Comparison of ENCODE assay signal across 13 cellular contexts in genomic region chr1:37482796-37483744, GRCh38. TPM values are rescaled to one million over a fixed set of nuclear protein-coding genes. Genes with fewer than 3 reads are reported as not detected.
DNase-seq lines count a peak whose midpoint lies in the region; ATAC-seq, FAIRE-seq and TF ChIP-seq lines count a peak whose summit lies in the region.
"Had no signal": no experiment of that assay in that cellular context is flagged by ENCODE, and none has a peak within 500 bp of the region (broad histone marks: within the 10 kb centered on the region; RNA-seq: fewer than 3 reads in every experiment).

No MANE protein-coding gene starts in this region.

- 93% methylated on average over 29 of the region's 29 CpGs for WGBS in K562 (ENCODE audit: insufficient coverage, low coverage, missing lambda C conversion rate)

- H3K9ac ChIP-seq in K562 (ENCODE audit: insufficient read depth in 1 of 2, low read depth in 2 of 2, low read length in 2 of 2) = peak overlapping the region in 1 of 2 experiments; percentile 31; a peak in 1 of 4 replicates
- H3K9ac ChIP-seq in MM.1S (ENCODE audit: low read length) = no peak overlapping the region

- peak overlapping the region; percentile 90 for H3K4me3 Mint-ChIP-seq in Calu3 (ENCODE audit: low read depth, unreplicated experiment)

- H3K36me3 ChIP-seq in ACC112 (ENCODE audit: insufficient read depth, low read length) (peaks cover 21% of the 10 kb centered on the region; the same call in 1 of the 2 replicates), K562 (ENCODE audit: control insufficient read depth, insufficient read depth, low read length) (peaks cover 68% of the 10 kb centered on the region), neutrophil (peaks cover 62% of the 10 kb centered on the region), MM.1S (replicated peaks; ENCODE audit: insufficient read depth, low read length) (peaks cover 16% of the 10 kb centered on the region)

- no peak for FAIRE-seq in K562 (lab: Jason Lieb, UNC)
- FAIRE-seq: colon, small intestine had no signal

- peaks cover 53% of the 10 kb centered on the region for H3F3A ChIP-seq in MM.1S (ENCODE audit: insufficient read depth, low read length)

- in situ Hi-C loops in K562 (cut with MboI) = no loop called here

- H3K4me2 ChIP-seq in K562 (ENCODE audit: insufficient read depth, low read length) (no peak overlapping the region), MM.1S (ENCODE audit: low read depth, low read length) (no peak overlapping the region)

- H4K20me1 ChIP-seq in K562 (replicated peaks; ENCODE audit: control insufficient read depth, insufficient read depth, low read length) (peaks cover 16% of the 10 kb centered on the region), MM.1S (ENCODE audit: insufficient read depth, low read length) (peaks cover 21% of the 10 kb centered on the region; the same call in 1 of the 2 replicates)

- H3K27ac Mint-ChIP-seq in Calu3 (ENCODE audit: unreplicated experiment) = peak overlapping the region; percentile 100

- TF ChIP-seq EP300 in K562 (IDR thresholded peaks at IDR 0.05; ENCODE audit: low read length) = no peak

- no peak for TF ChIP-seq RAD21 in K562 (CRISPR knock-in tag; conservative IDR thresholded peaks at IDR 0.05 in 1 of 2, IDR thresholded peaks at IDR 0.05 in 1 of 2)

- ATAC-seq in K562 (no peak), GM21381 (IDR thresholded peaks at IDR 0.05; ENCODE audit: unreplicated experiment) (no peak)

- no peaks in the 10 kb centered on the region for H3K9me3 ChIP-seq in K562 (replicated peaks; ENCODE audit: control insufficient read depth, insufficient read depth, low read depth, low read length)
- no peaks in the 10 kb centered on the region for H3K9me3 ChIP-seq in neutrophil
- no peaks in the 10 kb centered on the region for H3K9me3 ChIP-seq in MM.1S (replicated peaks; ENCODE audit: insufficient read depth, low read length)

- TF ChIP-seq CTCF in Calu3 (IDR thresholded peaks at IDR 0.05; ENCODE audit: unreplicated experiment) = no peak
- no peak for TF ChIP-seq CTCF in K562 (IDR thresholded peaks at IDR 0.05 in 2 of 3, conservative IDR thresholded peaks at IDR 0.05 in 1 of 3; ENCODE audit: insufficient read depth in 2 of 3, low read depth in 1 of 3, low read length in 3 of 3)
- TF ChIP-seq CTCF in neutrophil (IDR thresholded peaks at IDR 0.05) = no peak
- TF ChIP-seq CTCF in MM.1S (IDR thresholded peaks at IDR 0.05; ENCODE audit: low read length) = no peak

- CTCF ChIA-PET in Calu3 (lab: Charles Lee) = interaction anchor here (0.6 kb wide), 1 partner anchor 20 kb away, joined by 4 read pairs; no protein-coding TSS in a partner anchor
- CTCF ChIA-PET in K562 (lab: Yijun Ruan, JAX; ENCODE audit: low intra/inter-chr PET ratio) = interaction anchor here (1.1 kb wide), 1 partner anchor 28 kb away, joined by 3 read pairs; no protein-coding TSS in a partner anchor

- peaks cover 50% of the 10 kb centered on the region for H3K4me1 Mint-ChIP-seq in Calu3 (ENCODE audit: low read depth, unreplicated experiment)

- peaks cover 52% of the 10 kb centered on the region for H3K4me1 ChIP-seq in ACC112 (ENCODE audit: control insufficient read depth, insufficient read depth, low read length, unreplicated experiment)
- H3K4me1 ChIP-seq in K562 (replicated peaks in 1 of 2; ENCODE audit: control insufficient read depth in 2 of 2, insufficient read depth in 2 of 2, low read length in 2 of 2) = peaks cover 23 to 41% of the 10 kb centered on the region in 2 experiments; a peak in 4 of 5 replicates
- H3K4me1 ChIP-seq in neutrophil (ENCODE audit: control insufficient read depth in 1 of 2, insufficient read depth in 1 of 2, low read depth in 1 of 2, low read length in 1 of 2) = peaks cover 58 to 61% of the 10 kb centered on the region in 2 experiments
- peaks cover 19% of the 10 kb centered on the region for H3K4me1 ChIP-seq in MM.1S (ENCODE audit: low read length)

- TF ChIP-seq POLR2A in K562 (conservative IDR thresholded peaks at IDR 0.05) = no peak

- H3K27ac ChIP-seq in ACC112 (ENCODE audit: low read depth, low read length) (peak overlapping the region; percentile 9; the same call in 1 of the 2 replicates), K562 (ENCODE audit: extremely low read depth, low read depth, low read length) (no peak overlapping the region), neutrophil (peak overlapping the region; percentile 84), MM.1S (ENCODE audit: low read length) (no peak overlapping the region)

- POLR2A ChIA-PET in K562 (lab: Yijun Ruan, JAX) = interaction anchor here (0.6 to 6.4 kb wide), 6 partner anchors 7 to 1731 kb away, joined by 3 to 118 read pairs (median 4); partner anchors contain the start of gene ZC3H12A

- H3K36me3 Mint-ChIP-seq in Calu3 (ENCODE audit: insufficient read depth, unreplicated experiment) = peaks cover 91% of the 10 kb centered on the region

- no peak overlapping the region for H3K4me3 ChIP-seq in ACC112 (ENCODE audit: low read depth, low read length)
- H3K4me3 ChIP-seq in K562 = no peak overlapping the region
- H3K4me3 ChIP-seq in neutrophil (ENCODE audit: low read depth in 1 of 2, low read length in 1 of 2) = no peak overlapping the region
- H3K4me3 ChIP-seq in MM.1S (ENCODE audit: low read length) = no peak overlapping the region

- peaks cover 4% of the 10 kb centered on the region for H3K9me1 ChIP-seq in K562 (ENCODE audit: control insufficient read depth, insufficient read depth, low read length)

- H3K79me2 ChIP-seq in ACC112 (ENCODE audit: control insufficient read depth, insufficient read depth, low read length, unreplicated experiment) (peaks cover 36% of the 10 kb centered on the region), K562 (ENCODE audit: control insufficient read depth, insufficient read depth, low read length) (peaks cover 22% of the 10 kb centered on the region), MM.1S (ENCODE audit: low read length) (peaks cover 40% of the 10 kb centered on the region)

- H2AFZ ChIP-seq in ACC112 (ENCODE audit: low read length, unreplicated experiment) (no peak overlapping the region), K562 (ENCODE audit: low read depth, low read length) (no peak overlapping the region), MM.1S (ENCODE audit: low read length) (no peak overlapping the region)

- intact Hi-C loops in Calu3 (cut with micrococcal nuclease; ENCODE audit: unreplicated experiment) = no loop called here
- intact Hi-C loops in K562 (cut with micrococcal nuclease) = no loop called here

- H3K9me2 ChIP-seq in MM.1S (replicated peaks; ENCODE audit: insufficient read depth, low read length) = no peaks in the 10 kb centered on the region

- DNase-seq in Calu3 (no peak), K562 (ENCODE audit: extremely low read depth in 1 of 4, low spot score in 3 of 4) (no peak), NCI-H2227 (lab: John Stamatoyannopoulos, UW; ENCODE audit: unreplicated experiment) (no peak), glomerular visceral epithelial cell (ENCODE audit: extremely low spot score) (no peak), MM.1S (no peak)
- DNase-seq: activated gamma-delta T cell, NCI-H446 treated with DMSO at 0.1 percent for 48 hours, RPMI8226, small intestine had no signal

- no peaks in the 10 kb centered on the region for H3K9me3 Mint-ChIP-seq in Calu3 (ENCODE audit: low read depth, unreplicated experiment)

- no peaks in the 10 kb centered on the region for H3K27me3 Mint-ChIP-seq in Calu3 (ENCODE audit: unreplicated experiment)

- BruUV-seq in Calu3 (replicated peaks; lab: Mats Ljungman, UMichigan) = no TSS peak
- no TSS peak for BruUV-seq in K562 (replicated peaks; lab: Mats Ljungman, UMichigan)

- H3K27me3 ChIP-seq in ACC112 (ENCODE audit: insufficient read depth, low read length) (no peaks in the 10 kb centered on the region), K562 (ENCODE audit: control insufficient read depth in 2 of 2, insufficient read depth in 2 of 2, low read length in 2 of 2) (no peaks in the 10 kb centered on the region), neutrophil (no peaks in the 10 kb centered on the region), MM.1S (replicated peaks; ENCODE audit: insufficient read depth, low read length) (no peaks in the 10 kb centered on the region)

RNA-seq across cellular contexts. Expression of gene ZC3H12A, which starts 8.7 kb away (rescaled TPM):
- total RNA-seq in Calu3 (2022) = 64.4 and 94.1 TPM in 2 replicates
- total RNA-seq in K562 (2011; cell fraction: chromatin; rRNA removed; ENCODE audit: low replicate concordance) = 19.0 and 54.2 TPM in 2 replicates
- total RNA-seq in K562 (2011; cell fraction: nucleolus; rRNA removed) = 40.7 and 45.7 TPM in 2 replicates
- 23.7 and 24.1 TPM in 2 replicates for total RNA-seq in K562 (2011; cell fraction: nucleoplasm; rRNA removed)
- 9.3 and 9.4 TPM in 2 replicates for total RNA-seq in K562 (2014; rRNA removed)
- total RNA-seq in K562 (2014; rRNA removed; fragmentation: Illumina TruSeq; extraction: Trizol) = 1.2 and 1.7 TPM in 2 replicates
- 6.7 and 7.1 TPM in 2 replicates for total RNA-seq in K562 (2015; rRNA removed; fragmentation: Illumina TruSeq; extraction: Trizol)
- 9.4 and 11.4 TPM in 2 replicates for total RNA-seq in K562 (2021)
- polyA plus RNA-seq in K562 (2011; rRNA removed) = 7.0 and 8.6 TPM in 2 replicates
- polyA plus RNA-seq in K562 (2011; cell fraction: cytosol; rRNA removed) = 8.3 and 15.3 TPM in 2 replicates
- 27.9 and 51.1 TPM in 2 replicates for polyA plus RNA-seq in K562 (2011; cell fraction: nucleus; rRNA removed)
- polyA plus RNA-seq in K562 (2012) = 6.1 and 10.9 TPM in 2 replicates
- 4.9 and 6.5 TPM in 2 replicates for polyA plus RNA-seq in K562 (2014; fragmentation: Illumina TruSeq; extraction: Trizol)
- polyA plus RNA-seq in K562 (2014; fragmentation: Nextera tagmentation; extraction: Ambion mirVana) = under 1 TPM; 0.14 to 0.22 TPM
- polyA plus RNA-seq in K562 (2014; rRNA removed) = 9.1 and 11.1 TPM in 2 replicates
- 4.5 and 9.7 TPM in 2 replicates for polyA minus RNA-seq in K562 (2011; rRNA and poly(A)+ RNA removed)
- polyA minus RNA-seq in K562 (2011; cell fraction: cytosol; rRNA and poly(A)+ RNA removed) = 9.2 and 11.9 TPM in 2 replicates
- 23.2 and 24.4 TPM in 2 replicates for polyA minus RNA-seq in K562 (2011; cell fraction: nucleus; rRNA and poly(A)+ RNA removed)

RNA-seq across cellular contexts. Expression of gene MEAF6, which starts 31.5 kb away (rescaled TPM):
- total RNA-seq in Calu3 (2022) (60.1 and 70.8 TPM in 2 replicates), K562 (2014; rRNA removed) (111 and 137 TPM in 2 replicates), K562 (2014; rRNA removed; fragmentation: Illumina TruSeq; extraction: Trizol) (95.0 and 113 TPM in 2 replicates), K562 (2015; rRNA removed; fragmentation: Illumina TruSeq; extraction: Trizol) (89.2 and 92.3 TPM in 2 replicates), K562 (2021) (86.4 and 93.8 TPM in 2 replicates)
- total RNA-seq in K562 (2011; cell fraction: chromatin; rRNA removed; ENCODE audit: low replicate concordance) = 74.7 and 79.0 TPM in 2 replicates
- total RNA-seq in K562 (2011; cell fraction: nucleolus; rRNA removed) = 41.5 and 45.5 TPM in 2 replicates
- 60.9 and 81.0 TPM in 2 replicates for total RNA-seq in K562 (2011; cell fraction: nucleoplasm; rRNA removed)
- polyA plus RNA-seq in K562 (2011; rRNA removed) (70.0 and 77.3 TPM in 2 replicates), K562 (2014; fragmentation: Illumina TruSeq; extraction: Trizol) (118 and 151 TPM in 2 replicates), K562 (2014; fragmentation: Nextera tagmentation; extraction: Ambion mirVana) (10 to 100 TPM; 55.0 to 66.3 TPM), K562 (2014; rRNA removed) (109 and 110 TPM in 2 replicates)
- 37.7 and 68.5 TPM in 2 replicates for polyA plus RNA-seq in K562 (2011; cell fraction: cytosol; rRNA removed)
- polyA plus RNA-seq in K562 (2011; cell fraction: nucleus; rRNA removed) = 50.0 and 63.0 TPM in 2 replicates
- polyA plus RNA-seq in K562 (2012) = 67.6 and 77.9 TPM in 2 replicates
- polyA minus RNA-seq in K562 (2011; rRNA and poly(A)+ RNA removed) = 36.0 and 44.0 TPM in 2 replicates
- 20.2 and 28.3 TPM in 2 replicates for polyA minus RNA-seq in K562 (2011; cell fraction: cytosol; rRNA and poly(A)+ RNA removed)
- 30.8 and 52.4 TPM in 2 replicates for polyA minus RNA-seq in K562 (2011; cell fraction: nucleus; rRNA and poly(A)+ RNA removed)

Comparison
In these comparisons a context has a peak if more than half of its experiments do, and no peak if none do; other contexts are left out.
1. H3K27ac ChIP-seq: peak in ACC112 (single experiment) and neutrophil (single experiment); none in K562 (single experiment) and MM.1S (single experiment).